In the genomic region with DNA sequence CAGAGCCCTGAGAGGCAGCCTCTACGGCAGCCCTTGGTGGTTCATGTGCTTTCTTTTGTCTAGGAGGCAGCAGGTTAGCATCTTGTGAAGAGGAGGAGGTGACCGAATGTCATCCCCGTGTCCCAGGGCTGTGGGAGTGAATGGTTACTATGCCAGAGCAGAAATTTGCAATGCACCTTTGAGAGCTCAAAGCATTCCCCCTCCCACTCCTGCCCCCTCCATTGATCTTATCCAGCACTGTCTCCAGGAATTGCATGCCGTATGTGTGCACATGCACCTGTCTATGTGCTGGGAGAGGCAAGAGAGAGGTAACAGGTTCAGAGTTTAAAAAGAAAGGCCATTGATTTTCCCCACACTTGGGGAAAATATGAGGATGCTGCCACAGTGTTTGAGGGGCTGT, we compare ENCODE assay signal across 15 cellular contexts. TPM values are rescaled to one million over a fixed set of nuclear protein-coding genes. Genes with fewer than 3 reads are reported as not detected.
DNase-seq lines count a peak whose midpoint lies in the region; ATAC-seq and TF ChIP-seq lines count a peak whose summit lies in the region.
"Had no signal": no experiment of that assay in that cellular context is flagged by ENCODE, and none has a peak within 500 bp of the region (broad histone marks: within the 10 kb centered on the region; RNA-seq: fewer than 3 reads in every experiment).

No MANE protein-coding gene starts in this region.

- no peaks in the 10 kb centered on the region for H3K27me3 ChIP-seq in PC-3 (ENCODE audit: low read length)
- H3K27me3 ChIP-seq in Panc1 (ENCODE audit: control insufficient read depth, insufficient read depth, low read length) = no peaks in the 10 kb centered on the region
- H3K27me3 ChIP-seq: BLaER1 treated with 17β-estradiol and CSF1 and Interleukin-3, amounts not matched to agents 10 nM and 100 nM had no signal

- no peak for ATAC-seq in PC-3
- ATAC-seq in Panc1 = 0 out of 2 replicates have a peak, but pooled peaks have one; percentile 17
- no peak for ATAC-seq in HG03378 (IDR thresholded peaks at IDR 0.05; ENCODE audit: unreplicated experiment)
- ATAC-seq: CD8-positive, alpha-beta T cell had no signal

- POLR2A ChIA-PET in PC-3 (lab: Charles Lee; ENCODE audit: unreplicated experiment) (no interaction called here), Panc1 (lab: Charles Lee) (no interaction called here)

- H3K4me2 ChIP-seq in PC-3 (ENCODE audit: low read length) = 0 out of 2 replicates have a peak overlapping the region, but pooled peaks have one; percentile 13
- H3K4me2 ChIP-seq: A549; BLaER1 treated with 17β-estradiol and CSF1 and Interleukin-3, amounts not matched to agents 10 nM and 100 nM had no signal

- H2AFZ ChIP-seq in PC-3 (ENCODE audit: low read length) = no peak overlapping the region

- H3K4me3 ChIP-seq in PC-3 (ENCODE audit: low read length) (no peak overlapping the region), Panc1 (ENCODE audit: low read depth in 2 of 2, low read length in 2 of 2) (no peak overlapping the region)
- H3K4me3 ChIP-seq: A549; BLaER1 treated with 17β-estradiol and CSF1 and Interleukin-3, amounts not matched to agents 10 nM and 100 nM had no signal

- H3K9me2 ChIP-seq in PC-3 (replicated peaks; ENCODE audit: low read length) = no peaks in the 10 kb centered on the region

- H3K4me1 ChIP-seq in PC-3 (ENCODE audit: insufficient read depth, low read length) (peaks cover 17% of the 10 kb centered on the region), Panc1 (ENCODE audit: control insufficient read depth, insufficient read depth, low read length) (peaks cover 12% of the 10 kb centered on the region)
- H3K4me1 ChIP-seq: A549, Caco-2 had no signal

- in situ Hi-C loops in Panc1 (cut with HindIII; ENCODE audit: low pct_unique_long_range_greater_than_20kb, low sequenced_read_pairs) = no loop called here

- BruUV-seq in PC-3 (replicated peaks; lab: Mats Ljungman, UMichigan) (no TSS peak), Panc1 (replicated peaks; lab: Mats Ljungman, UMichigan) (no TSS peak)

- no peaks in the 10 kb centered on the region for H3K79me2 ChIP-seq in PC-3 (ENCODE audit: low read length)

- H3K9me3 ChIP-seq in PC-3 (ENCODE audit: low read length) = no peaks in the 10 kb centered on the region
- H3K9me3 ChIP-seq in Panc1 (ENCODE audit: control insufficient read depth, insufficient read depth, low read depth, low read length) = no peaks in the 10 kb centered on the region
- H3K9me3 ChIP-seq: A549; BLaER1 treated with 17β-estradiol and CSF1 and Interleukin-3, amounts not matched to agents 10 nM and 100 nM; Caco-2 had no signal

- DNase-seq in NCI-H748 (lab: John Stamatoyannopoulos, UW; ENCODE audit: unreplicated experiment) (peak; percentile 63), NCI-H748 treated with DMSO at 0.1 percent for 48 hours (lab: John Stamatoyannopoulos, UW) (no peak), PC-3 (no peak), Panc1 (ENCODE audit: low read depth, low spot score) (no peak), midbrain (lab: John Stamatoyannopoulos, UW) (no peak), hippocampal formation (lab: John Stamatoyannopoulos, UW) (no peak)
- DNase-seq: Caco-2; CD4-positive, alpha-beta T cell; CD8-positive, alpha-beta T cell; DMS79 treated with DMSO at 0.1 percent for 48 hours had no signal

- H3K9ac ChIP-seq in PC-3 (ENCODE audit: low read length) = no peak overlapping the region
- H3K9ac ChIP-seq: BLaER1 treated with 17β-estradiol and CSF1 and Interleukin-3, amounts not matched to agents 10 nM and 100 nM had no signal

- H3F3A ChIP-seq in PC-3 (ENCODE audit: low read length, unreplicated experiment) = no peaks in the 10 kb centered on the region

- CTCF ChIA-PET in PC-3 (lab: Charles Lee) (no interaction called here), Panc1 (lab: Charles Lee) (no interaction called here)

- H3K36me3 ChIP-seq in PC-3 (ENCODE audit: low read depth, low read length) (no peaks in the 10 kb centered on the region), Panc1 (ENCODE audit: control insufficient read depth, insufficient read depth, low read length) (no peaks in the 10 kb centered on the region)
- H3K36me3 ChIP-seq: BLaER1 treated with 17β-estradiol and CSF1 and Interleukin-3, amounts not matched to agents 10 nM and 100 nM had no signal

- TF ChIP-seq CTCF in PC-3 (conservative IDR thresholded peaks at IDR 0.05; ENCODE audit: low read depth, low read length) (no peak), Panc1 (IDR thresholded peaks at IDR 0.05) (no peak)

- H3K27ac ChIP-seq in PC-3 (ENCODE audit: low read length) = peak overlapping the region; percentile 35
- H3K27ac ChIP-seq in Panc1 (ENCODE audit: low read length) = peak overlapping the region; percentile 39; the same call in 1 of the 2 replicates
- H3K27ac ChIP-seq: 22Rv1; A549; BLaER1 treated with 17β-estradiol and CSF1 and Interleukin-3, amounts not matched to agents 10 nM and 100 nM; C4-2B had no signal

- intact Hi-C loops in PC-3 (cut with micrococcal nuclease) (no loop called here), Panc1 (cut with micrococcal nuclease; ENCODE audit: unreplicated experiment) (no loop called here)

- H4K20me1 ChIP-seq in PC-3 (ENCODE audit: low read length) = no peaks in the 10 kb centered on the region
- H4K20me1 ChIP-seq: BLaER1 treated with 17β-estradiol and CSF1 and Interleukin-3, amounts not matched to agents 10 nM and 100 nM had no signal

RNA-seq across cellular contexts. Expression of gene RASL11A, which starts 10.2 kb away (rescaled TPM):
- total RNA-seq in PC-3 (2014; rRNA removed) (43.3 and 59.7 TPM in 2 replicates), Panc1 (2021; ENCODE audit: unreplicated experiment) (136 TPM)
- polyA plus RNA-seq in Panc1 (2012; ENCODE audit: insufficient read length) = 157 TPM

RNA-seq across cellular contexts. Expression of gene RPL21, which starts 29.5 kb away (rescaled TPM):
- total RNA-seq in PC-3 (2014; rRNA removed) = 380 and 552 TPM in 2 replicates
- 702 TPM for total RNA-seq in Panc1 (2021; ENCODE audit: unreplicated experiment)
- 355 TPM for polyA plus RNA-seq in Panc1 (2012; ENCODE audit: insufficient read length)
